In the genomic region with DNA sequence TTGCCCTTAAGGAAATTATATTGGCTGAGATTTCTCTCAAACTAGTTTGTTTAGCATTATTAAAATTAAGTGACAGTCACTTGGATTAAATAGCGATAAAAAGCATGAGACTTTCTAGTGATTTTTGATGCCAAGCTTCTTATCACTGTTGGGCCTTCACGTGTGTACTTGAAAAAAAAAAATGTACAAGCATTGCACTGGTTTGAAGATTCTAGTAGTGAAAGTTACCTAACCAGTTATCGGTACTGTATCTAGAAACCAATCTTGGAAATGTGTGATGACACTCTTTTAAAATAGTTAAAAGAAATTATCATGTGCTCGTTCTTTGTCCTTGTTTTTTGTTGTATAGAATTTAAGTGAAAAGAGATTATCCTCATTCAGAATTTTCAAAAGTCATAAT, we compare ENCODE assay signal across 20 cellular contexts.
"Had no signal": no experiment of that assay in that cellular context is flagged by ENCODE, and none has a peak within 500 bp of the region (broad histone marks: within the 10 kb centered on the region; RNA-seq: fewer than 3 reads in every experiment).

No MANE protein-coding gene starts in this region.

- H3K9me3 Mint-ChIP-seq: naive thymus-derived CD4-positive, alpha-beta T cell; neural crest cell; stimulated activated effector memory CD8-positive, alpha-beta T cell treated with anti-CD3 and anti-CD28 coated beads, Interleukin-12 subunit alpha, Interleukin-12 subunit beta, amount 100 ng/mL, for 72 hours had no signal

- H3K9me3 ChIP-seq: heart right ventricle, pancreas, suprapubic skin, tibial artery, upper lobe of right lung, vagina had no signal

- H3K27me3 Mint-ChIP-seq: naive thymus-derived CD4-positive, alpha-beta T cell; progenitor cell of endocrine pancreas had no signal

- ATAC-seq: esophagus mucosa; heart right ventricle; left cardiac atrium; naive thymus-derived CD4-positive, alpha-beta T cell; right cardiac atrium; stimulated activated effector memory CD8-positive, alpha-beta T cell treated with anti-CD3 and anti-CD28 coated beads, Interleukin-12 subunit alpha, Interleukin-12 subunit beta, amount 100 ng/mL, for 72 hours; stimulated activated naive CD8-positive, alpha-beta T cell treated with anti-CD3 and anti-CD28 coated beads, Interleukin-15, Interleukin-2, amounts not matched to agents 100 U/mL and 50 U/mL, for 24 hours; upper lobe of right lung had no signal

- H3K4me3 Mint-ChIP-seq: naive thymus-derived CD4-positive, alpha-beta T cell; neural crest cell; stimulated activated effector memory CD8-positive, alpha-beta T cell treated with anti-CD3 and anti-CD28 coated beads, Interleukin-12 subunit alpha, Interleukin-12 subunit beta, amount 100 ng/mL, for 72 hours had no signal

- H3K27ac Mint-ChIP-seq: progenitor cell of endocrine pancreas; stimulated activated effector memory CD8-positive, alpha-beta T cell treated with anti-CD3 and anti-CD28 coated beads, Interleukin-12 subunit alpha, Interleukin-12 subunit beta, amount 100 ng/mL, for 72 hours had no signal

- H3K27me3 ChIP-seq: heart right ventricle, pancreas, suprapubic skin, tibial artery, upper lobe of right lung, vagina had no signal

- DNase-seq: effector memory CD4-positive, alpha-beta T cell; heart right ventricle; left cardiac atrium; mesendoderm; naive thymus-derived CD4-positive, alpha-beta T cell; occipital lobe; pancreas; right cardiac atrium; small intestine; stimulated activated CD4-positive, alpha-beta T cell treated with anti-CD3 and anti-CD28 coated beads, Interleukin-4, amount 100 ng/mL, for 1 hour; stimulated activated CD8-positive, alpha-beta memory T cell treated with anti-CD3 and anti-CD28 coated beads, Interleukin-4, amount 100 ng/mL, for 48 hours; stimulated activated naive CD8-positive, alpha-beta T cell treated with anti-CD3 and anti-CD28 coated beads, Interleukin-15, Interleukin-2, amounts not matched to agents 100 U/mL and 50 U/mL, for 24 hours; tibial artery; upper lobe of right lung had no signal

- H3K27ac ChIP-seq: heart right ventricle, pancreas, suprapubic skin, tibial artery, upper lobe of right lung, vagina had no signal

- H3K4me3 ChIP-seq: heart right ventricle, pancreas, suprapubic skin, tibial artery, upper lobe of right lung, vagina had no signal
